In the genomic region with DNA sequence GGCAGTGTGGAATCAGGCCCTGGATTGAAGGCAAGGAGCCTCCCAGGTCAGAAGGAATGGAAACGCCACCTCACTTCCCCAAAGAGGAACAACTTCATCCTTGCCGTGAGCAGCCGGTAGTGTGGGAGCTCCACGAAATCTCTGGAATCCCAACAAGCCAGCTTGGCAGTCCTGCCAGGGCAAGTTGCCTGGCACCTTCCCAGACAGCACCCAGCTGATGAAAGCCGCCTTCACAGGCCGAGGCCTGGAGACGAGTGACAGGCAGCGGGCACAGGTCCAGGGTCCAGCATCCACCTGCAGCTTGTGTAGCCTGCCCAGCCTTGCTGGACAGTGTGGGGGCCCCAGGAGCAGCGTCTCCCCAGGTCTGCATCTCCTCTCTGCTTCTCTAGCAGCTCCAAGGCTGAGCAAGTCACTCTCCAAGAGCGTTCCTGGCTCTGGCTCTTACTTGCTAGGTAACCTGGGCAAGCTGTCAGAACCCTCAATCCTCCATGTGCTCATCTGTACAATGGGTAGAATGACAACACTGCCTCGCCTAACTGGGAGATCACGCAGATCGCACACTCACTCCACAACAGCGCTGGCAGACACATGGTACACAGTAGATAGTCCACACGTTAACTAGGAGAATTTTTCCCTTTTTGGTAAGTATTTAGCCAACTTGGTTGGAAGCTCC, we compare ENCODE assay signal across 1 cellular context.
TF ChIP-seq lines count a peak whose summit lies in the region.

No MANE protein-coding gene starts in this region.

TF ChIP-seq in H1, 55 proteins besides CTCF, POLR2A, EP300 and RAD21:
- TF ChIP-seq, protein P1, sequence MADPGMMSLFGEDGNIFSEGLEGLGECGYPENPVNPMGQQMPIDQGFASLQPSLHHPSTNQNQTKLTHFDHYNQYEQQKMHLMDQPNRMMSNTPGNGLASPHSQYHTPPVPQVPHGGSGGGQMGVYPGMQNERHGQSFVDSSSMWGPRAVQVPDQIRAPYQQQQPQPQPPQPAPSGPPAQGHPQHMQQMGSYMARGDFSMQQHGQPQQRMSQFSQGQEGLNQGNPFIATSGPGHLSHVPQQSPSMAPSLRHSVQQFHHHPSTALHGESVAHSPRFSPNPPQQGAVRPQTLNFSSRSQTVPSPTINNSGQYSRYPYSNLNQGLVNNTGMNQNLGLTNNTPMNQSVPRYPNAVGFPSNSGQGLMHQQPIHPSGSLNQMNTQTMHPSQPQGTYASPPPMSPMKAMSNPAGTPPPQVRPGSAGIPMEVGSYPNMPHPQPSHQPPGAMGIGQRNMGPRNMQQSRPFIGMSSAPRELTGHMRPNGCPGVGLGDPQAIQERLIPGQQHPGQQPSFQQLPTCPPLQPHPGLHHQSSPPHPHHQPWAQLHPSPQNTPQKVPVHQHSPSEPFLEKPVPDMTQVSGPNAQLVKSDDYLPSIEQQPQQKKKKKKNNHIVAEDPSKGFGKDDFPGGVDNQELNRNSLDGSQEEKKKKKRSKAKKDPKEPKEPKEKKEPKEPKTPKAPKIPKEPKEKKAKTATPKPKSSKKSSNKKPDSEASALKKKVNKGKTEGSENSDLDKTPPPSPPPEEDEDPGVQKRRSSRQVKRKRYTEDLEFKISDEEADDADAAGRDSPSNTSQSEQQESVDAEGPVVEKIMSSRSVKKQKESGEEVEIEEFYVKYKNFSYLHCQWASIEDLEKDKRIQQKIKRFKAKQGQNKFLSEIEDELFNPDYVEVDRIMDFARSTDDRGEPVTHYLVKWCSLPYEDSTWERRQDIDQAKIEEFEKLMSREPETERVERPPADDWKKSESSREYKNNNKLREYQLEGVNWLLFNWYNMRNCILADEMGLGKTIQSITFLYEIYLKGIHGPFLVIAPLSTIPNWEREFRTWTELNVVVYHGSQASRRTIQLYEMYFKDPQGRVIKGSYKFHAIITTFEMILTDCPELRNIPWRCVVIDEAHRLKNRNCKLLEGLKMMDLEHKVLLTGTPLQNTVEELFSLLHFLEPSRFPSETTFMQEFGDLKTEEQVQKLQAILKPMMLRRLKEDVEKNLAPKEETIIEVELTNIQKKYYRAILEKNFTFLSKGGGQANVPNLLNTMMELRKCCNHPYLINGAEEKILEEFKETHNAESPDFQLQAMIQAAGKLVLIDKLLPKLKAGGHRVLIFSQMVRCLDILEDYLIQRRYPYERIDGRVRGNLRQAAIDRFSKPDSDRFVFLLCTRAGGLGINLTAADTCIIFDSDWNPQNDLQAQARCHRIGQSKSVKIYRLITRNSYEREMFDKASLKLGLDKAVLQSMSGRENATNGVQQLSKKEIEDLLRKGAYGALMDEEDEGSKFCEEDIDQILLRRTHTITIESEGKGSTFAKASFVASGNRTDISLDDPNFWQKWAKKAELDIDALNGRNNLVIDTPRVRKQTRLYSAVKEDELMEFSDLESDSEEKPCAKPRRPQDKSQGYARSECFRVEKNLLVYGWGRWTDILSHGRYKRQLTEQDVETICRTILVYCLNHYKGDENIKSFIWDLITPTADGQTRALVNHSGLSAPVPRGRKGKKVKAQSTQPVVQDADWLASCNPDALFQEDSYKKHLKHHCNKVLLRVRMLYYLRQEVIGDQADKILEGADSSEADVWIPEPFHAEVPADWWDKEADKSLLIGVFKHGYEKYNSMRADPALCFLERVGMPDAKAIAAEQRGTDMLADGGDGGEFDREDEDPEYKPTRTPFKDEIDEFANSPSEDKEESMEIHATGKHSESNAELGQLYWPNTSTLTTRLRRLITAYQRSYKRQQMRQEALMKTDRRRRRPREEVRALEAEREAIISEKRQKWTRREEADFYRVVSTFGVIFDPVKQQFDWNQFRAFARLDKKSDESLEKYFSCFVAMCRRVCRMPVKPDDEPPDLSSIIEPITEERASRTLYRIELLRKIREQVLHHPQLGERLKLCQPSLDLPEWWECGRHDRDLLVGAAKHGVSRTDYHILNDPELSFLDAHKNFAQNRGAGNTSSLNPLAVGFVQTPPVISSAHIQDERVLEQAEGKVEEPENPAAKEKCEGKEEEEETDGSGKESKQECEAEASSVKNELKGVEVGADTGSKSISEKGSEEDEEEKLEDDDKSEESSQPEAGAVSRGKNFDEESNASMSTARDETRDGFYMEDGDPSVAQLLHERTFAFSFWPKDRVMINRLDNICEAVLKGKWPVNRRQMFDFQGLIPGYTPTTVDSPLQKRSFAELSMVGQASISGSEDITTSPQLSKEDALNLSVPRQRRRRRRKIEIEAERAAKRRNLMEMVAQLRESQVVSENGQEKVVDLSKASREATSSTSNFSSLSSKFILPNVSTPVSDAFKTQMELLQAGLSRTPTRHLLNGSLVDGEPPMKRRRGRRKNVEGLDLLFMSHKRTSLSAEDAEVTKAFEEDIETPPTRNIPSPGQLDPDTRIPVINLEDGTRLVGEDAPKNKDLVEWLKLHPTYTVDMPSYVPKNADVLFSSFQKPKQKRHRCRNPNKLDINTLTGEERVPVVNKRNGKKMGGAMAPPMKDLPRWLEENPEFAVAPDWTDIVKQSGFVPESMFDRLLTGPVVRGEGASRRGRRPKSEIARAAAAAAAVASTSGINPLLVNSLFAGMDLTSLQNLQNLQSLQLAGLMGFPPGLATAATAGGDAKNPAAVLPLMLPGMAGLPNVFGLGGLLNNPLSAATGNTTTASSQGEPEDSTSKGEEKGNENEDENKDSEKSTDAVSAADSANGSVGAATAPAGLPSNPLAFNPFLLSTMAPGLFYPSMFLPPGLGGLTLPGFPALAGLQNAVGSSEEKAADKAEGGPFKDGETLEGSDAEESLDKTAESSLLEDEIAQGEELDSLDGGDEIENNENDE (IDR thresholded peaks at IDR 0.05; ENCODE audit: insufficient replicate concordance, low read length) = no peak
- TF ChIP-seq KDM1A (IDR thresholded peaks at IDR 0.05; ENCODE audit: borderline replicate concordance, low read length) (0 out of 2 replicates have a peak, but pooled peaks have one; percentile 29), RBBP5 (IDR thresholded peaks at IDR 0.05; ENCODE audit: borderline replicate concordance, low read depth, low read length) (no peak), TAF1 (IDR thresholded peaks at IDR 0.05; ENCODE audit: low read depth, low read length) (no peak), HDAC6 (IDR thresholded peaks at IDR 0.05; ENCODE audit: low read depth, low read length) (no peak), GTF2F1 (IDR thresholded peaks at IDR 0.05; ENCODE audit: borderline replicate concordance, low read depth, low read length) (no peak)
